ENCODE assay signal across 8 cellular contexts in genomic region chr1:206909167-206909882, GRCh38. TPM values are rescaled to one million over a fixed set of nuclear protein-coding genes. Genes with fewer than 3 reads are reported as not detected.
A peak's percentile ranks its signal among the peaks of the same experiment; 100 is the strongest.
DNase-seq lines count a peak whose midpoint lies in the region; FAIRE-seq and TF ChIP-seq lines count a peak whose summit lies in the region.

No MANE protein-coding gene starts in this region.

- CTCF ChIA-PET in SK-N-SH (lab: Yijun Ruan, JAX) = interaction anchor here (0.6 to 7.8 kb wide), 29 partner anchors 9 to 430 kb away, joined by 3 to 83 read pairs (median 4); partner anchors contain the start of genes DYRK3, EIF2D, FCMR and IL24

- dilution Hi-C loops in keratinocyte (cut with MboI; ENCODE audit: extremely low pct_ligation_motif_present, low sequenced_read_pairs) = no loop called here

- no peak overlapping the region for H3K27ac ChIP-seq in ACC112 (ENCODE audit: low read depth, low read length)
- H3K27ac ChIP-seq in SK-N-SH (ENCODE audit: low read depth in 2 of 2, low read length in 1 of 2) = no peak overlapping the region
- H3K27ac ChIP-seq in keratinocyte (ENCODE audit: control insufficient read depth, insufficient read depth, low read length) = peak overlapping the region; percentile 93

- POLR2A ChIA-PET in SK-N-SH (lab: Yijun Ruan, JAX) = interaction anchor here (1.0 kb wide), 1 partner anchor 274 kb away, joined by 3 read pairs; the partner anchor contains the start of gene DYRK3

- peaks cover 16% of the 10 kb centered on the region for H3K4me1 ChIP-seq in ACC112 (ENCODE audit: control insufficient read depth, insufficient read depth, low read length, unreplicated experiment)
- H3K4me1 ChIP-seq in SK-N-SH (ENCODE audit: control insufficient read depth in 1 of 2, insufficient read depth in 2 of 2, low read depth in 1 of 2, low read length in 1 of 2) = peaks cover 0 to 10% of the 10 kb centered on the region in 2 experiments; a peak in 1 of 4 replicates
- H3K4me1 ChIP-seq in keratinocyte (ENCODE audit: control insufficient read depth, extremely low read depth, insufficient read depth, low read length) = peaks cover 53% of the 10 kb centered on the region

- WGBS in SK-N-SH (ENCODE audit: low lambda C conversion rate) = 2% methylated on average over 14 of the region's 69 CpGs

- FAIRE-seq in keratinocyte (lab: Jason Lieb, UNC) = no peak

- peak overlapping the region; percentile 84 for H3K4me2 ChIP-seq in SK-N-SH
- peak overlapping the region; percentile 91 for H3K4me2 ChIP-seq in keratinocyte (ENCODE audit: control insufficient read depth, extremely low read depth, insufficient read depth, low read depth, low read length)

- H3K4me3 ChIP-seq in ACC112 (ENCODE audit: low read depth, low read length) (peak overlapping the region; percentile 71), SK-N-SH (ENCODE audit: low read depth in 2 of 2, low read length in 1 of 2) (peak overlapping the region; percentile 45 to 53), keratinocyte (ENCODE audit: control insufficient read depth in 2 of 3, extremely low read depth in 1 of 3, insufficient read depth in 2 of 3, low read depth in 1 of 3, low read length in 3 of 3) (peak overlapping the region; percentile 43 to 75 (median 68))

- H3K4me3 Mint-ChIP-seq in brain = peak overlapping the region; percentile 72 to 79 (median 75)

- H3K9ac ChIP-seq in SK-N-SH = no peak overlapping the region
- peak overlapping the region; percentile 82 for H3K9ac ChIP-seq in keratinocyte (ENCODE audit: control insufficient read depth, extremely low read depth, insufficient read depth, low read length)

- peaks cover 82% of the 10 kb centered on the region for H3K27me3 Mint-ChIP-seq in brain

- no peaks in the 10 kb centered on the region for H3K9me1 ChIP-seq in keratinocyte (ENCODE audit: control insufficient read depth, extremely low read depth, insufficient read depth, low read length)

- H3K9me3 ChIP-seq in SK-N-SH (no peaks in the 10 kb centered on the region), keratinocyte (ENCODE audit: control insufficient read depth, low read depth, low read length) (no peaks in the 10 kb centered on the region)

- no peak overlapping the region for H3K27ac Mint-ChIP-seq in brain

- H3K27me3 ChIP-seq in ACC112 (ENCODE audit: insufficient read depth, low read length) (peaks cover 34% of the 10 kb centered on the region), SK-N-SH (ENCODE audit: insufficient read depth) (peaks cover 17% of the 10 kb centered on the region; the same call in 1 of the 2 replicates), keratinocyte (ENCODE audit: control insufficient read depth, extremely low read depth, insufficient read depth, low read length) (no peaks in the 10 kb centered on the region)

- no peaks in the 10 kb centered on the region for H3K79me2 ChIP-seq in ACC112 (ENCODE audit: control insufficient read depth, insufficient read depth, low read length, unreplicated experiment)
- H3K79me2 ChIP-seq in SK-N-SH (ENCODE audit: insufficient read depth) = no peaks in the 10 kb centered on the region
- peaks cover 5% of the 10 kb centered on the region for H3K79me2 ChIP-seq in keratinocyte (ENCODE audit: control insufficient read depth, insufficient read depth, low read length)

- no peaks in the 10 kb centered on the region for H3K36me3 ChIP-seq in ACC112 (ENCODE audit: insufficient read depth, low read length)
- H3K36me3 ChIP-seq in SK-N-SH (replicated peaks in 1 of 2; ENCODE audit: control insufficient read depth in 1 of 2, insufficient read depth in 2 of 2, low read length in 1 of 2) = no peaks in the 10 kb centered on the region
- peaks cover 0 to 13% of the 10 kb centered on the region in 2 experiments for H3K36me3 ChIP-seq in keratinocyte (ENCODE audit: control insufficient read depth in 2 of 2, extremely low read depth in 1 of 2, insufficient read depth in 2 of 2, low read length in 2 of 2)

- DNase-seq in HPDE6-E6E7 (ENCODE audit: extremely low spot score) = peak; percentile 63
- peak; percentile 82 for DNase-seq in SK-N-SH
- no peak for DNase-seq in keratinocyte (ENCODE audit: low read depth, low spot score)
- DNase-seq in stimulated activated CD4-positive, alpha-beta T cell treated with anti-CD3 and anti-CD28 coated beads, Interleukin-4, amount 100 ng/mL, for 4 hours = peak; percentile 52 to 58
- DNase-seq in RKO (ENCODE audit: low spot score) = no peak
- no peak for DNase-seq in cortex of kidney (lab: John Stamatoyannopoulos, UW)

- H3K9me2 ChIP-seq in SK-N-SH = no peaks in the 10 kb centered on the region

- H2AFZ ChIP-seq in ACC112 (ENCODE audit: low read length, unreplicated experiment) = peak overlapping the region; percentile 24
- H2AFZ ChIP-seq in SK-N-SH (ENCODE audit: low read depth) = peak overlapping the region; percentile 47; the same call in 1 of the 2 replicates
- peak overlapping the region; percentile 44 for H2AFZ ChIP-seq in keratinocyte (ENCODE audit: control insufficient read depth, low read length)

- TF ChIP-seq CTCF in SK-N-SH (IDR thresholded peaks at IDR 0.05) = no peak
- TF ChIP-seq CTCF in brain (conservative IDR thresholded peaks at IDR 0.05) = peak in 1 of 2 experiments; percentile 18
- TF ChIP-seq CTCF in keratinocyte (optimal IDR thresholded peaks at IDR 0.05 in 1 of 3, IDR thresholded peaks at IDR 0.05 in 1 of 3, conservative IDR thresholded peaks at IDR 0.05 in 1 of 3; ENCODE audit: extremely low read depth in 1 of 3, insufficient read depth in 2 of 3, low read length in 3 of 3) = peak in 2 of 3 experiments; percentile 7 to 28

- no peak for TF ChIP-seq EP300 in SK-N-SH (IDR thresholded peaks at IDR 0.05; ENCODE audit: borderline replicate concordance in 1 of 2, low read depth in 1 of 2, low read length in 1 of 2)

- no peaks in the 10 kb centered on the region for H3F3A ChIP-seq in SK-N-SH (replicated peaks; ENCODE audit: insufficient read depth)

- peaks cover 9% of the 10 kb centered on the region for H3K4me1 Mint-ChIP-seq in brain

- H3K9me3 Mint-ChIP-seq in brain = no peaks in the 10 kb centered on the region

- no peak for TF ChIP-seq RAD21 in SK-N-SH (IDR thresholded peaks at IDR 0.05; ENCODE audit: low read length)

- no peaks in the 10 kb centered on the region for H3K36me3 Mint-ChIP-seq in brain

- H4K20me1 ChIP-seq in SK-N-SH (ENCODE audit: insufficient read depth) (no peaks in the 10 kb centered on the region), keratinocyte (ENCODE audit: control insufficient read depth, extremely low read depth, insufficient read depth, low read length) (no peaks in the 10 kb centered on the region)

RNA-seq across cellular contexts. Expression of gene IL24, which starts 12.1 kb away (rescaled TPM):
- polyA plus RNA-seq in SK-N-SH (2012; rRNA removed) = 0.03 TPM in 1 of 2 replicates, not detected in the other
- polyA plus RNA-seq in SK-N-SH (2012; cell fraction: cytosol; rRNA removed) = 0.03 TPM in 1 of 2 replicates, not detected in the other
- polyA plus RNA-seq in SK-N-SH (2012; cell fraction: nucleus; rRNA removed) = not detected in 2 replicates
- polyA plus RNA-seq in brain (ENCODE audit: insufficient read depth, low read depth, low replicate concordance) = not detected
- polyA plus RNA-seq in keratinocyte = 2.1 to 3.1 TPM (median 2.3 TPM) in 3 replicates
- polyA plus RNA-seq in keratinocyte (2011; ENCODE audit: low read depth) = 3.3 TPM
- 1.7 and 2.5 TPM in 2 replicates for polyA plus RNA-seq in keratinocyte (2011; cell fraction: cytosol; rRNA removed)
- polyA plus RNA-seq in keratinocyte (2011; cell fraction: nucleus; rRNA removed) = 2.6 and 3.6 TPM in 2 replicates
- 1.3 and 5.9 TPM in 2 replicates for polyA plus RNA-seq in keratinocyte (2012; ENCODE audit: low replicate concordance)
- polyA minus RNA-seq in keratinocyte = 0.67 to 1.5 TPM (median 0.99 TPM) in 3 replicates
- polyA minus RNA-seq in keratinocyte (2011; cell fraction: cytosol; rRNA and poly(A)+ RNA removed) = not detected
- 0.21 and 1.5 TPM in 2 replicates for polyA minus RNA-seq in keratinocyte (2011; cell fraction: nucleus; rRNA and poly(A)+ RNA removed)

RNA-seq across cellular contexts. Expression of gene FCMR, which starts 12.4 kb away (rescaled TPM):
- 0.05 and 0.15 TPM in 2 replicates for polyA plus RNA-seq in SK-N-SH (2012; rRNA removed)
- 0.03 and 0.14 TPM in 2 replicates for polyA plus RNA-seq in SK-N-SH (2012; cell fraction: cytosol; rRNA removed)
- not detected in 2 replicates for polyA plus RNA-seq in SK-N-SH (2012; cell fraction: nucleus; rRNA removed)
- 3.6 TPM for polyA plus RNA-seq in brain (ENCODE audit: insufficient read depth, low read depth, low replicate concordance)
- 1.8 to 8.1 TPM (median 1.8 TPM) in 3 replicates for polyA plus RNA-seq in keratinocyte
- 0.31 TPM for polyA plus RNA-seq in keratinocyte (2011; ENCODE audit: low read depth)
- 3.2 and 4.8 TPM in 2 replicates for polyA plus RNA-seq in keratinocyte (2011; cell fraction: cytosol; rRNA removed)
- polyA plus RNA-seq in keratinocyte (2011; cell fraction: nucleus; rRNA removed) = 1.5 and 3.1 TPM in 2 replicates
- 1.7 and 6.8 TPM in 2 replicates for polyA plus RNA-seq in keratinocyte (2012; ENCODE audit: low replicate concordance)
- 3.3 to 10.8 TPM (median 5.8 TPM) in 3 replicates for polyA minus RNA-seq in keratinocyte
- 3.8 TPM for polyA minus RNA-seq in keratinocyte (2011; cell fraction: cytosol; rRNA and poly(A)+ RNA removed)
- polyA minus RNA-seq in keratinocyte (2011; cell fraction: nucleus; rRNA and poly(A)+ RNA removed) = 1.0 TPM in 1 of 2 replicates, not detected in the other

RNA-seq across cellular contexts. Expression of gene PIGR, which starts 36.9 kb away (rescaled TPM):
- polyA plus RNA-seq in SK-N-SH (2012; rRNA removed) (not detected in 2 replicates), brain (ENCODE audit: insufficient read depth, low read depth, low replicate concordance) (not detected), keratinocyte (0.01 TPM in 1 of 3 replicates, not detected in the others)
- polyA plus RNA-seq in SK-N-SH (2012; cell fraction: cytosol; rRNA removed) = not detected in 2 replicates
- not detected in 2 replicates for polyA plus RNA-seq in SK-N-SH (2012; cell fraction: nucleus; rRNA removed)
- not detected for polyA plus RNA-seq in keratinocyte (2011; ENCODE audit: low read depth)
- not detected in 2 replicates for polyA plus RNA-seq in keratinocyte (2011; cell fraction: cytosol; rRNA removed)
- polyA plus RNA-seq in keratinocyte (2011; cell fraction: nucleus; rRNA removed) = not detected in 2 replicates
- not detected in 2 replicates for polyA plus RNA-seq in keratinocyte (2012; ENCODE audit: low replicate concordance)
- polyA minus RNA-seq in keratinocyte = not detected in 3 replicates
- polyA minus RNA-seq in keratinocyte (2011; cell fraction: cytosol; rRNA and poly(A)+ RNA removed) = not detected
- not detected in 2 replicates for polyA minus RNA-seq in keratinocyte (2011; cell fraction: nucleus; rRNA and poly(A)+ RNA removed)

RNA-seq across cellular contexts. Expression of gene IL20, which starts 43.9 kb away (rescaled TPM):
- not detected in 2 replicates for polyA plus RNA-seq in SK-N-SH (2012; rRNA removed)
- polyA plus RNA-seq in SK-N-SH (2012; cell fraction: cytosol; rRNA removed) = not detected in 2 replicates
- polyA plus RNA-seq in SK-N-SH (2012; cell fraction: nucleus; rRNA removed) = not detected in 2 replicates
- not detected for polyA plus RNA-seq in brain (ENCODE audit: insufficient read depth, low read depth, low replicate concordance)
- polyA plus RNA-seq in keratinocyte = 0.67 to 5.6 TPM (median 4.7 TPM) in 3 replicates
- polyA plus RNA-seq in keratinocyte (2011; ENCODE audit: low read depth) = 3.1 TPM
- 1.2 and 3.1 TPM in 2 replicates for polyA plus RNA-seq in keratinocyte (2011; cell fraction: cytosol; rRNA removed)
- polyA plus RNA-seq in keratinocyte (2011; cell fraction: nucleus; rRNA removed) = 8.0 and 9.2 TPM in 2 replicates
- polyA plus RNA-seq in keratinocyte (2012; ENCODE audit: low replicate concordance) = 0.45 and 4.9 TPM in 2 replicates
- 0.36 to 2.4 TPM (median 2.1 TPM) in 3 replicates for polyA minus RNA-seq in keratinocyte
- 1.7 TPM for polyA minus RNA-seq in keratinocyte (2011; cell fraction: cytosol; rRNA and poly(A)+ RNA removed)
- polyA minus RNA-seq in keratinocyte (2011; cell fraction: nucleus; rRNA and poly(A)+ RNA removed) = 2.9 and 3.0 TPM in 2 replicates

Comparison
In these comparisons a context has a peak if more than half of its experiments do, and no peak if none do; other contexts are left out.
1. DNase-seq: peak in HPDE6-E6E7 (single experiment), SK-N-SH (single experiment) and stimulated activated CD4-positive, alpha-beta T cell treated with anti-CD3 and anti-CD28 coated beads, Interleukin-4, amount 100 ng/mL, for 4 hours (2 of 2); none in keratinocyte (single experiment), RKO (single experiment) and cortex of kidney (single experiment).
2. Peak in every context shown above with its lines, with median percentiles within 50 percentile points of each other: H2AFZ ChIP-seq and H3K4me3 ChIP-seq.